Comparison of ENCODE assay signal across 20 cellular contexts in the genomic region with DNA sequence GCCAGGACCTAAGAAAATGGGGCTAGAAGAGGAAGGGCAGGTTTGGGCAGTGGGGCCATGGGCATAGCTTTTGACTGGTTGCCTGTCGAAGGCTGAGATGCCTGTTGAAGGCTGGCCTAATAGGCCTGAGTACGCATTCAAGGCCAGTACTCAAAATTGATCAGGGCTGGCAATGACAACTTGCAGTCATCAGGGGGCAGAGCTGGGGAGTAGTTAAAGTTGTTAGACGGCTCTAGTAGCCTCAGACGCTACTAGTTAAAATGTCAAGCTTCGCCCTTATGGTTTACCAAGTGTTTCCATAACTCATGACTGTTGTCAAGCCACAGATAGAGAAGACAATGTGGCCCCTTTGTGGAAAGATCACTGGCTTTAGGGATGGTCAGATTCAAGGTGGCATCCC. TPM values are rescaled to one million over a fixed set of nuclear protein-coding genes. Genes with fewer than 3 reads are reported as not detected.
DNase-seq lines count a peak whose midpoint lies in the region; ATAC-seq and TF ChIP-seq lines count a peak whose summit lies in the region.
"Had no signal": no experiment of that assay in that cellular context is flagged by ENCODE, and none has a peak within 500 bp of the region (broad histone marks: within the 10 kb centered on the region; RNA-seq: fewer than 3 reads in every experiment).

No MANE protein-coding gene starts in this region.

- H3K4me1 ChIP-seq in GM23338 (ENCODE audit: insufficient read depth) = no peaks in the 10 kb centered on the region

- peak overlapping the region; percentile 34; the same call in 1 of the 2 replicates for H3K27ac Mint-ChIP-seq in GM23338
- no peak overlapping the region for H3K27ac Mint-ChIP-seq in HFFc6
- peak overlapping the region; percentile 31 for H3K27ac Mint-ChIP-seq in dendritic cell treated with granulocyte-macrophage colony-stimulating factor and Interleukin-4, amounts not matched to agents 40 ng/mL and 50 ng/mL, for 4 days
- peak overlapping the region; percentile 19 for H3K27ac Mint-ChIP-seq in neural crest cell (ENCODE audit: unreplicated experiment)

- peaks cover 30% of the 10 kb centered on the region for H3K36me3 ChIP-seq in GM23338 (ENCODE audit: insufficient read depth)

- TF ChIP-seq CTCF in GM23338 (conservative IDR thresholded peaks at IDR 0.05; ENCODE audit: low read depth in 2 of 2) (peak; percentile 50 to 57), HFFc6 (IDR thresholded peaks at IDR 0.05) (peak; percentile 20; the same call in 1 of the 2 replicates), neural crest cell (conservative IDR thresholded peaks at IDR 0.05) (no peak)

- peaks cover 4% of the 10 kb centered on the region for H4K20me1 ChIP-seq in GM23338 (replicated peaks; ENCODE audit: insufficient read depth)

- H3K4me1 Mint-ChIP-seq in GM23338 (no peaks in the 10 kb centered on the region; the same call in 2 of the 3 replicates), HFFc6 (ENCODE audit: low read depth) (no peaks in the 10 kb centered on the region), neural crest cell (no peaks in the 10 kb centered on the region)
- no peaks in the 10 kb centered on the region for H3K4me1 Mint-ChIP-seq in dendritic cell treated with granulocyte-macrophage colony-stimulating factor and Interleukin-4, amounts not matched to agents 40 ng/mL and 50 ng/mL, for 4 days (ENCODE audit: low read depth)

- peaks cover 9% of the 10 kb centered on the region; the same call in 1 of the 2 replicates for H3F3A ChIP-seq in GM23338 (replicated peaks; ENCODE audit: low read depth)

- DNase-seq in GM23338 (ENCODE audit: low spot score) (peak; percentile 64), HFFc6 (no peak), neural crest cell (ENCODE audit: low read depth, low spot score) (no peak), NCI-H345 (lab: John Stamatoyannopoulos, UW) (no peak)
- DNase-seq: ACHN, AML-193, DMS 273 treated with DMSO at 0.1 percent for 48 hours, GDM1, HCEC 1CT, Karpas-422, NCI-H1105 treated with DMSO at 0.1 percent for 48 hours, NCI-H187, NCI-H69, OCI-M1, SHP77 treated with DMSO at 0.1 percent for 48 hours had no signal

- H3K27me3 Mint-ChIP-seq in GM23338 (ENCODE audit: insufficient read depth, low read depth, poor library complexity) (no peaks in the 10 kb centered on the region), HFFc6 (ENCODE audit: insufficient read depth) (0 out of 2 replicates have a peak, but pooled peaks cover 3% of the 10 kb centered on the region), neural crest cell (ENCODE audit: low read depth) (no peaks in the 10 kb centered on the region)
- no peaks in the 10 kb centered on the region for H3K27me3 Mint-ChIP-seq in dendritic cell treated with granulocyte-macrophage colony-stimulating factor and Interleukin-4, amounts not matched to agents 40 ng/mL and 50 ng/mL, for 4 days

- no peak overlapping the region for H3K4me3 ChIP-seq in GM23338

- peaks cover 70% of the 10 kb centered on the region for H3K36me3 Mint-ChIP-seq in GM23338 (ENCODE audit: low read depth)
- peaks cover 46% of the 10 kb centered on the region for H3K36me3 Mint-ChIP-seq in HFFc6 (ENCODE audit: low read depth)
- peaks cover 100% of the 10 kb centered on the region for H3K36me3 Mint-ChIP-seq in dendritic cell treated with granulocyte-macrophage colony-stimulating factor and Interleukin-4, amounts not matched to agents 40 ng/mL and 50 ng/mL, for 4 days (ENCODE audit: low read depth)
- H3K36me3 Mint-ChIP-seq in neural crest cell (ENCODE audit: low read depth) = peaks cover 42% of the 10 kb centered on the region

- H3K4me3 Mint-ChIP-seq in GM23338 (no peak overlapping the region), HFFc6 (no peak overlapping the region), neural crest cell (no peak overlapping the region)
- H3K4me3 Mint-ChIP-seq in dendritic cell treated with granulocyte-macrophage colony-stimulating factor and Interleukin-4, amounts not matched to agents 40 ng/mL and 50 ng/mL, for 4 days = no peak overlapping the region
- H3K4me3 Mint-ChIP-seq: CD14-positive monocyte had no signal

- H3K9me3 Mint-ChIP-seq in GM23338 (no peaks in the 10 kb centered on the region), HFFc6 (no peaks in the 10 kb centered on the region), neural crest cell (no peaks in the 10 kb centered on the region)
- H3K9me3 Mint-ChIP-seq in dendritic cell treated with granulocyte-macrophage colony-stimulating factor and Interleukin-4, amounts not matched to agents 40 ng/mL and 50 ng/mL, for 4 days = no peaks in the 10 kb centered on the region

- ATAC-seq in GM23338 (peak; percentile 88), GM21423 (IDR thresholded peaks at IDR 0.05; ENCODE audit: unreplicated experiment) (no peak), HG02973 (IDR thresholded peaks at IDR 0.05; ENCODE audit: unreplicated experiment) (no peak)
- ATAC-seq: SK-N-SH treated with all-trans-retinoic acid at 6 μM for 48 hours had no signal

- no peaks in the 10 kb centered on the region for H3K79me2 ChIP-seq in GM23338 (replicated peaks; ENCODE audit: insufficient read depth)

- H3K27ac ChIP-seq in GM23338 (ENCODE audit: low read depth) = no peak overlapping the region

- no peak overlapping the region for H3K4me2 ChIP-seq in GM23338

- H2AFZ ChIP-seq in GM23338 = no peak overlapping the region

- intact Hi-C loops in dendritic cell treated with granulocyte-macrophage colony-stimulating factor and Interleukin-4, amounts not matched to agents 40 ng/mL and 50 ng/mL, for 4 days (cut with micrococcal nuclease) = no loop called here

- no peaks in the 10 kb centered on the region for H3K27me3 ChIP-seq in GM23338 (ENCODE audit: insufficient read depth)

- no peaks in the 10 kb centered on the region for H3K9me2 ChIP-seq in GM23338 (ENCODE audit: insufficient read depth)

TF ChIP-seq in GM23338, 12 proteins besides CTCF, POLR2A, EP300 and RAD21 (continues in another document):
- TF ChIP-seq STAT1 (IDR thresholded peaks at IDR 0.05; ENCODE audit: unreplicated experiment) = no peak

RNA-seq across cellular contexts. Expression of a gene that starts 28.7 kb away (rescaled TPM):
- 86.6 and 102 TPM in 2 replicates for total RNA-seq in GM23338 (2014; rRNA removed; shearing (Covaris generic))
- polyA plus RNA-seq in GM23338 (2016; fragmentation: Nextera tagmentation; extraction: Ambion mirVana) = 79.4 and 81.0 TPM in 2 replicates
- 10 to 100 TPM; 66.4 to 91.3 (median 78.3) TPM for total RNA-seq in HFFc6 (2021; fragmentation: NEBNext Ultra II Directional; extraction: Animal tissue kit (Norgen Biotek cat#: 25700))
- total RNA-seq in neural crest cell = 71.8 and 73.5 TPM in 2 replicates

RNA-seq across cellular contexts. Expression of a gene that starts 49.3 kb away (rescaled TPM):
- total RNA-seq in GM23338 (2014; rRNA removed; shearing (Covaris generic)) = 8.7 and 9.3 TPM in 2 replicates
- 5.8 and 6.7 TPM in 2 replicates for polyA plus RNA-seq in GM23338 (2016; fragmentation: Nextera tagmentation; extraction: Ambion mirVana)
- 1 to 10 TPM; 1.3 to 2.4 (median 1.9) TPM for total RNA-seq in HFFc6 (2021; fragmentation: NEBNext Ultra II Directional; extraction: Animal tissue kit (Norgen Biotek cat#: 25700))
- total RNA-seq in neural crest cell = 4.4 and 4.6 TPM in 2 replicates
